ENCODE assay signal across 1 cellular context in the genomic region with DNA sequence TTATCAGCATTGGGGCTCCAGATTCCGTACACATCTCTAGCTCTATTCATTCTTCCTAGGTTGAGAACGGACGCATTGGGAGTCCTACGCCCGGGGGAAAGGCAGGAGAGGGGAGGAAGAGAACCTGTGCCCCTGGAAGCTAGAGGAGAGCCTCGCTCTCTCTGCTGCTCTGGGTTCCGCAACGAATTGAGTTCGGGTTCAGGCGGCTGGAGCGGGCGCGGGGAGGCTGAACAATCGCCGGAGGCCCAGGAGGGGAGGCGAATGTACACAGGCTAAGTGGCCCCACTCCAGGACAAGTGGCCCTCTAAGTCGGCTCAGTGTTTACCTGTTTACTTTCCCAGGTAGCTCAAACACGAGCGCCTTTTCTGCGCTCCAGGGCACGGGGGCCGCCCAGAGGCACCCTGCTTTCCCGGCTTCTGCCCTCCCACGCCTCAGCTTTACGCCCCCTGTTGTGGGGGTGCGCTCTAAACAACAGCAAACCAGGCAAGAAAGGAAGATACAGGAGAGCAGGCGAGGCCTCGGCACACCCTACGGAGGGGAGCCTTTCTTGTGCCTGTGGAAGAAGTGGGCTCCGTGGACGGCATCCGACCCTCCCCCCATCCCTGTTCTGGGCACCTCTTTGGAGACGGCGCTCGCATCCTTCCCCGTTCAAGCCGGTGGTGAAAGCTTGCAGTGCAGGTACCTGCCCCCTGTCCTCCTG.
TF ChIP-seq lines count a peak whose summit lies in the region.

No MANE protein-coding gene starts in this region.

TF ChIP-seq in WTC11, 78 proteins besides CTCF, POLR2A, EP300 and RAD21 (continued from another document):
- TF ChIP-seq, protein P1, sequence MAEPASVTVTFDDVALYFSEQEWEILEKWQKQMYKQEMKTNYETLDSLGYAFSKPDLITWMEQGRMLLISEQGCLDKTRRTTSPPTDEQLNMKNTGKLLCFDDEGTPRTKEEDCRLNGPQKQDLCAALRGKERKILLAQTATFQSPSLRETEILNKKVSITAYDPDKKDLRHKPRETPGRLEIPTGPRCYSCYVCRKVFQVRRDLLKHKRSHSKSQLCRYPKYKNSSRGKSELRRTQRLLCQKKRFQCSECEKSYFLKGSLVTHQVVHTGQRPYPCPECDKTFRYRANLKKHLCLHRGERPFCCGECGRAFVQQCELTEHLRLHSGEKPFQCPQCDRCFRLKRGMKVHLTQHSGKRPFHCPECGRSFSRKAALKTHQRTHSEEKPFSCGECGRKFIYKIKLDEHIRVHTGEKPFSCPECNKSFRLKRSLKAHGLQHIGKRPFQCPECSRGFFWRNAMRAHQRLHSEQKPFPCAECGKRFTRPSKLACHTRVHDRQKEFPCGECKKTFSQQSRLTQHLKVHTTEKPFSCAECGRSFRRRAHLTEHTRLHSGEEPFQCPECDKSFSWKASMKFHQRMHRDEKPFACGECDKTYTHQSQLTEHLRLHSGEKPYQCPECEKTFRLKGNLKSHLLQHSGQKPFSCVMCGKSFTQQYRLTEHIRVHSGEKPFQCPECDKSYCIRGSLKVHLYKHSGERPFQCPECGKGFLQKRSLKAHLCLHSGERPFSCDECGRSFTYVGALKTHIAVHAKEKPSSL (CRISPR knock-in tag; conservative IDR thresholded peaks at IDR 0.05) = no peak
- TF ChIP-seq, protein P2, sequence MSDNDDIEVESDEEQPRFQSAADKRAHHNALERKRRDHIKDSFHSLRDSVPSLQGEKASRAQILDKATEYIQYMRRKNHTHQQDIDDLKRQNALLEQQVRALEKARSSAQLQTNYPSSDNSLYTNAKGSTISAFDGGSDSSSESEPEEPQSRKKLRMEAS (CRISPR knock-in tag; IDR thresholded peaks at IDR 0.05) = no peak
- TF ChIP-seq CREM (CRISPR knock-in tag; IDR thresholded peaks at IDR 0.05) = no peak
